In the genomic region with DNA sequence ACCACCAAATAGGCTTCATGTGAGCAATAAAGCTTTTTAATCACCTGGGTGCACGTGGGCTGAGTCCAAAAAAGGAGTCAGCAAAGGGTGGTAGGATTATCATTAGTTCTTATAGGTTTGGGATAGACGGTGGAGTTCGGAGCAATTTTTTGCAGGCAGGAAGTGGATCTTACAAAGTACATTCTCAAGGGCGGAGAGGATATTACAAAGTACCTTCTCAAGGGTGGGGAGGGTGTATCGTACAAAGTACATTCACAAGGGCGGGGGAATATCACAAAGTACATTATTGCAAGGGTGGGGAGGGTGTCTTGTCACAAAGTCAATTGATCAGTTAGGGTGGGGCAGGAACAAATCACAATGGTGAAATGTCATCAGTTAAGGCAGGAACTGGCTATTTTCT, we compare ENCODE assay signal across 3 cellular contexts. TPM values are rescaled to one million over a fixed set of nuclear protein-coding genes. Genes with fewer than 3 reads are reported as not detected.
"Had no signal": no experiment of that assay in that cellular context is flagged by ENCODE, and none has a peak within 500 bp of the region (broad histone marks: within the 10 kb centered on the region; RNA-seq: fewer than 3 reads in every experiment).

No MANE protein-coding gene starts in this region.

RNA-seq across cellular contexts. Expression of a gene that starts 8.6 kb away (rescaled TPM):
- total RNA-seq: activated CD8-positive, alpha-beta memory T cell treated with anti-CD3 and anti-CD28 coated beads for 36 hours; T-helper 1 cell treated with Interleukin-12 subunit alpha and Interleukin-12 subunit beta and Interleukin-4 antibody, amounts not matched to agents 30 ng/mL and 1 ng/mL, for 36 hours; WTC11 had no signal
